Comparison of ENCODE assay signal across 9 cellular contexts in genomic region chr22:23838686-23839468, GRCh38. TPM values are rescaled to one million over a fixed set of nuclear protein-coding genes. Genes with fewer than 3 reads are reported as not detected.
DNase-seq lines count a peak whose midpoint lies in the region; ATAC-seq, FAIRE-seq and TF ChIP-seq lines count a peak whose summit lies in the region.
"Had no signal": no experiment of that assay in that cellular context is flagged by ENCODE, and none has a peak within 500 bp of the region (broad histone marks: within the 10 kb centered on the region; RNA-seq: fewer than 3 reads in every experiment).

DERL3 (minus strand) TSS chr22:23839006; CDS start chr22:23838987, 19 bp downstream.

- no peaks in the 10 kb centered on the region for H3K79me2 ChIP-seq in keratinocyte (ENCODE audit: control insufficient read depth, insufficient read depth, low read length)

- peak within 1 kb of the TSS; percentile 15 for H2AFZ ChIP-seq in keratinocyte (ENCODE audit: control insufficient read depth, low read length)

- H3K9me1 ChIP-seq in keratinocyte (ENCODE audit: control insufficient read depth, extremely low read depth, insufficient read depth, low read length) = no peaks in the 10 kb centered on the region

- H3K4me3 ChIP-seq in keratinocyte (ENCODE audit: control insufficient read depth in 2 of 3, extremely low read depth in 1 of 3, insufficient read depth in 2 of 3, low read depth in 1 of 3, low read length in 3 of 3) = peak within 1 kb of the TSS; percentile 9 to 43 (median 38)

- dilution Hi-C loops in keratinocyte (cut with MboI; ENCODE audit: extremely low pct_ligation_motif_present, low sequenced_read_pairs) = no loop called here

- H4K20me1 ChIP-seq in keratinocyte (ENCODE audit: control insufficient read depth, extremely low read depth, insufficient read depth, low read length) = no peaks in the 10 kb centered on the region

- H3K4me1 ChIP-seq in keratinocyte (ENCODE audit: control insufficient read depth, extremely low read depth, insufficient read depth, low read length) = peaks cover 5% of the 10 kb centered on the region

- H3K27ac ChIP-seq in keratinocyte (ENCODE audit: control insufficient read depth, insufficient read depth, low read length) = no peak within 1 kb of the TSS

- H3K4me2 ChIP-seq in keratinocyte (ENCODE audit: control insufficient read depth, extremely low read depth, insufficient read depth, low read depth, low read length) = peak within 1 kb of the TSS; percentile 77

- TF ChIP-seq CTCF in keratinocyte (optimal IDR thresholded peaks at IDR 0.05 in 1 of 3, IDR thresholded peaks at IDR 0.05 in 1 of 3, conservative IDR thresholded peaks at IDR 0.05 in 1 of 3; ENCODE audit: extremely low read depth in 1 of 3, insufficient read depth in 2 of 3, low read length in 3 of 3) = no peak

- no peak within 1 kb of the TSS for H3K9ac ChIP-seq in keratinocyte (ENCODE audit: control insufficient read depth, extremely low read depth, insufficient read depth, low read length)

- peaks cover 6 to 9% of the 10 kb centered on the region in 2 experiments for H3K36me3 ChIP-seq in keratinocyte (ENCODE audit: control insufficient read depth in 2 of 2, extremely low read depth in 1 of 2, insufficient read depth in 2 of 2, low read length in 2 of 2)

- peak; percentile 95 for DNase-seq in A172 (ENCODE audit: low spot score)
- DNase-seq in NCI-H226 = peak; percentile 68
- DNase-seq in activated CD4-positive, CD25-positive, alpha-beta regulatory T cell treated with anti-CD3 and anti-CD28 coated beads, Interleukin-2, amount 50 U/mL, for 72 hours = peak; percentile 95
- peak; percentile 52 to 65 for DNase-seq in cerebellar nuclear complex (lab: John Stamatoyannopoulos, UW)
- peak; percentile 81 for DNase-seq in keratinocyte (ENCODE audit: low read depth, low spot score)
- peak; percentile 94 to 98 (median 97) for DNase-seq in stimulated activated CD4-positive, alpha-beta T cell treated with anti-CD3 and anti-CD28 coated beads, Interleukin-12 subunit alpha, Interleukin-12 subunit beta, amount 100 ng/mL, for 48 hours (ENCODE audit: low read depth in 2 of 3, low spot score in 1 of 3)

- H3K9me3 ChIP-seq in keratinocyte (ENCODE audit: control insufficient read depth, low read depth, low read length) = no peaks in the 10 kb centered on the region

- ATAC-seq in GM18873 (IDR thresholded peaks at IDR 0.05; ENCODE audit: low FRiP score, unreplicated experiment) = peak; percentile 78
- ATAC-seq in HG03135 (IDR thresholded peaks at IDR 0.05; ENCODE audit: unreplicated experiment) = peak; percentile 72

- no peak for FAIRE-seq in keratinocyte (lab: Jason Lieb, UNC)
- FAIRE-seq: G401.6 had no signal

- peaks cover 4% of the 10 kb centered on the region for H3K27me3 ChIP-seq in keratinocyte (ENCODE audit: control insufficient read depth, extremely low read depth, insufficient read depth, low read length)

RNA-seq across cellular contexts. Expression of gene DERL3, which starts in this region (rescaled TPM):
- 0.79 and 1.7 TPM in 2 replicates for total RNA-seq in A172 (2014; rRNA removed; shearing (Covaris generic))
- polyA plus RNA-seq in keratinocyte = 0.01 to 0.42 TPM (median 0.05 TPM) in 3 replicates
- not detected for polyA plus RNA-seq in keratinocyte (2011; ENCODE audit: low read depth)
- polyA plus RNA-seq in keratinocyte (2011; cell fraction: cytosol; rRNA removed) = not detected in 2 replicates
- polyA plus RNA-seq in keratinocyte (2011; cell fraction: nucleus; rRNA removed) = not detected in 2 replicates
- polyA plus RNA-seq in keratinocyte (2012; ENCODE audit: low replicate concordance) = 0.11 TPM in 1 of 2 replicates, not detected in the other
- polyA minus RNA-seq in keratinocyte = 0.07 TPM in 1 of 3 replicates, not detected in the others
- not detected for polyA minus RNA-seq in keratinocyte (2011; cell fraction: cytosol; rRNA and poly(A)+ RNA removed)
- not detected in 2 replicates for polyA minus RNA-seq in keratinocyte (2011; cell fraction: nucleus; rRNA and poly(A)+ RNA removed)

Comparison
In these comparisons a context has a peak if more than half of its experiments do, and no peak if none do; other contexts are left out.
1. Peak in DNase-seq, H3K4me3 ChIP-seq and H3K4me2 ChIP-seq in keratinocyte; RNA of the gene not detected or under 1 TPM.